Comparison of ENCODE assay signal across 10 cellular contexts in the genomic region with DNA sequence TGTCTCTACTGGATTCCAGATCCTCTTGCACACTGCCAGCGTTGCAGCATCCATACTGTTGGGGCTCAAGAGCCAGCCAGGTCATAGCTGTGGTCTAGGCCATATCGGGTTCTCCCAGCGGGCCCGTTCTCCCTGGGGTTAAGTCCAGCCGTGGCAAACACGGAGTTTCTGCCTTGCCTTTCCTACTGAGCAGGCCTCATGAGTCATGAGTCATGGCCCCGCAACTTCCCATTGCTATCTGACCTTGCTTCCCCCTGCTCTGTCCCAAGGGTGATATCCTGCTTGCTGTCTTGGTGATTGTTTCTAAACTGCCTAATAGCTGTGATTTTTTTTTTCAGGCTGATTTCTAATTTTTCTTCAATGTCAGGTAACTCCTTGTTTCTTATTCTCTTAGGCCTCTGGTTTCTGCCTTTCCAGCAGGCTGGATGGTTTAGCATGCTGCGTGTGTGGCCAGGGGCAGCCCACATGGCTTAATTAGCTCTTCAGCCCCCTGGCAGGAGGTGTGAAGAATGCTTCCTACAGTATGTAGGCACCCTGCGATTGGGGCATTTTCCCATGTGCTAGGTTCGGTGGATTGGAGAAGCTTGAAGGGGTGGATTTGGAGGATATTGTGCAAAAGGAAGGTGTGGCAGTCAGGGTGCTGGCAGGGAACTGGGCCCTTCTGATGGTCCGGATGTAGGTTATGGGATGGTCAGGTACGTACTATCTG. TPM values are rescaled to one million over a fixed set of nuclear protein-coding genes. Genes with fewer than 3 reads are reported as not detected.
DNase-seq lines count a peak whose midpoint lies in the region; ATAC-seq and TF ChIP-seq lines count a peak whose summit lies in the region.
"Had no signal": no experiment of that assay in that cellular context is flagged by ENCODE, and none has a peak within 500 bp of the region (broad histone marks: within the 10 kb centered on the region; RNA-seq: fewer than 3 reads in every experiment).

No MANE protein-coding gene starts in this region.

- no peak overlapping the region for H3K4me3 ChIP-seq in ascending aorta

- intact Hi-C loops in ascending aorta (cut with DNase I) = no loop called here

- DNase-seq in ascending aorta (ENCODE audit: low spot score in 2 of 2) (peak; percentile 46 to 79), kidney tubule cell (ENCODE audit: low spot score) (peak; percentile 72), stromal cell of bone marrow (ENCODE audit: low read depth) (peak; percentile 54), NCI-H2081 treated with DMSO at 0.1 percent for 48 hours (lab: John Stamatoyannopoulos, UW) (no peak)
- no peak for DNase-seq in effector CD8-positive, alpha-beta T cell (lab: John Stamatoyannopoulos, UW)
- DNase-seq: activated naive CD4-positive, alpha-beta T cell; RPMI8226 had no signal

- no peaks in the 10 kb centered on the region for H3K9me3 ChIP-seq in ascending aorta

- H3K4me1 ChIP-seq in ascending aorta = no peaks in the 10 kb centered on the region

- peak; percentile 31 for ATAC-seq in HG02610 (IDR thresholded peaks at IDR 0.05; ENCODE audit: unreplicated experiment)
- no peak for ATAC-seq in HG02763 (IDR thresholded peaks at IDR 0.05; ENCODE audit: unreplicated experiment)
- ATAC-seq in GM19023 (IDR thresholded peaks at IDR 0.05; ENCODE audit: unreplicated experiment) = no peak

- H3K27ac ChIP-seq in ascending aorta = peak overlapping the region in 1 of 2 donors; percentile 22

- H3K27me3 ChIP-seq in ascending aorta = no peaks in the 10 kb centered on the region

- TF ChIP-seq CTCF in ascending aorta (IDR thresholded peaks at IDR 0.05) = no peak

- H3K36me3 ChIP-seq in ascending aorta = no peaks in the 10 kb centered on the region

RNA-seq across cellular contexts. Expression of a gene that starts 18.7 kb away (rescaled TPM):
- total RNA-seq in ascending aorta = 17.8 TPM

Comparison
In these comparisons a context has a peak if more than half of its experiments do, and no peak if none do; other contexts are left out.
1. DNase-seq: peak in ascending aorta (2 of 2), kidney tubule cell (single experiment) and stromal cell of bone marrow (single experiment); none in NCI-H2081 treated with DMSO at 0.1 percent for 48 hours (single experiment) and effector CD8-positive, alpha-beta T cell (single experiment).